In the genomic region with DNA sequence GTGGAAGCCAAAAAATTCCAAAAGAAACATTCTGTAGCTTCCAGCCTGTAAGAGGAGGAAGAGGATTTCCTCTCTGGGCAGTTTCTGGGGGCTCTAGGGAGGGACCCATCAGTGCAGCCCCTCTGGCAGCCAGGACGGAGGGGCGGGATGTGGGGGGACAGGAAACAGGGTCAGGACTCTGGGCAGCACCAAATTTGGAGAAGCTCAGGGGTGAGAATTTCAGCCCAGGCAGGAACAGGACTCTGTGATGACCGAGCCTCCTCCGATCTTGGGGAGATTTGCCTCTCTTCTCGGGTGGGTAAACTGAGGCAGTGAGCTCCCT, we compare ENCODE assay signal across 17 cellular contexts. TPM values are rescaled to one million over a fixed set of nuclear protein-coding genes. Genes with fewer than 3 reads are reported as not detected.
DNase-seq lines count a peak whose midpoint lies in the region; TF ChIP-seq lines count a peak whose summit lies in the region.
"Had no signal": no experiment of that assay in that cellular context is flagged by ENCODE, and none has a peak within 500 bp of the region (broad histone marks: within the 10 kb centered on the region; RNA-seq: fewer than 3 reads in every experiment).

No MANE protein-coding gene starts in this region.

- no peaks in the 10 kb centered on the region for H3K36me3 Mint-ChIP-seq in HFFc6 (ENCODE audit: low read depth)

- H3K36me3 ChIP-seq in duodenal mucosa (ENCODE audit: control insufficient read depth in 1 of 2, insufficient read depth in 2 of 2, low read length in 2 of 2) (no peaks in the 10 kb centered on the region), mucosa of rectum (ENCODE audit: control insufficient read depth in 2 of 2, insufficient read depth in 2 of 2, low read length in 2 of 2) (no peaks in the 10 kb centered on the region), spleen (no peaks in the 10 kb centered on the region)
- H3K36me3 ChIP-seq: HAP-1 had no signal

- peaks cover 48% of the 10 kb centered on the region for H3K4me1 Mint-ChIP-seq in HFFc6 (ENCODE audit: low read depth)

- peaks cover 13 to 19% of the 10 kb centered on the region in 2 donors for H3K4me1 ChIP-seq in duodenal mucosa (ENCODE audit: control insufficient read depth in 1 of 2, insufficient read depth in 2 of 2, low read length in 2 of 2)
- peaks cover 0 to 5% of the 10 kb centered on the region in 2 donors for H3K4me1 ChIP-seq in mucosa of rectum (ENCODE audit: control insufficient read depth in 2 of 2, insufficient read depth in 2 of 2, low read length in 2 of 2)
- H3K4me1 ChIP-seq in spleen = peaks cover 9 to 92% (median 44%) of the 10 kb centered on the region in 6 donors

- no peaks in the 10 kb centered on the region for H3K27me3 ChIP-seq in duodenal mucosa (ENCODE audit: control insufficient read depth in 1 of 2, insufficient read depth in 2 of 2, low read length in 2 of 2)
- no peaks in the 10 kb centered on the region for H3K27me3 ChIP-seq in mucosa of rectum (ENCODE audit: control insufficient read depth in 2 of 2, insufficient read depth in 2 of 2, low read length in 2 of 2)
- H3K27me3 ChIP-seq in spleen (replicated peaks in 1 of 7) = no peaks in the 10 kb centered on the region

- H3K4me3 ChIP-seq in duodenal mucosa (ENCODE audit: low read depth in 1 of 2, low read length in 2 of 2) (no peak overlapping the region), mucosa of rectum (ENCODE audit: low read length in 2 of 2) (no peak overlapping the region), spleen (no peak overlapping the region)
- H3K4me3 ChIP-seq: HAP-1 had no signal

- H3K9ac ChIP-seq in duodenal mucosa (ENCODE audit: low read depth in 1 of 2, low read length in 2 of 2) (no peak overlapping the region), mucosa of rectum (ENCODE audit: low read depth in 1 of 2, low read length in 2 of 2) (no peak overlapping the region)

- TF ChIP-seq POLR2A in spleen (IDR thresholded peaks at IDR 0.05) = no peak

- TF ChIP-seq CTCF in HFFc6 (IDR thresholded peaks at IDR 0.05) (no peak), spleen (IDR thresholded peaks at IDR 0.05 in 8 of 11, conservative IDR thresholded peaks at IDR 0.05 in 3 of 11) (no peak)

- peaks cover 3% of the 10 kb centered on the region for H3K27me3 Mint-ChIP-seq in HFFc6 (ENCODE audit: insufficient read depth)
- H3K27me3 Mint-ChIP-seq: stimulated activated naive CD8-positive, alpha-beta T cell treated with anti-CD3 and anti-CD28 coated beads, Interleukin-15, Interleukin-2, amounts not matched to agents 100 ng/mL and 50 ng/mL, for 24 hours had no signal

- H3K27ac ChIP-seq in duodenal mucosa (ENCODE audit: low read depth, low read length) = peak overlapping the region; percentile 62
- H3K27ac ChIP-seq in mucosa of rectum (ENCODE audit: low read depth in 2 of 2, low read length in 2 of 2) = peak overlapping the region; percentile 58 to 60
- peak overlapping the region in 7 of 8 donors; percentile 54 to 84 (median 76) for H3K27ac ChIP-seq in spleen

- WGBS in spleen, 5 donors = 55 to 76% (median 62%) methylated on average over 5 of the region's 5 CpGs

- peak overlapping the region; percentile 6 for H3K4me3 Mint-ChIP-seq in HFFc6
- H3K4me3 Mint-ChIP-seq: activated B cell treated with CpG ODN at 0.5 μM for 24 hours; stimulated activated naive CD8-positive, alpha-beta T cell treated with anti-CD3 and anti-CD28 coated beads, Interleukin-15, Interleukin-2, amounts not matched to agents 100 ng/mL and 50 ng/mL, for 24 hours had no signal

- no peak for DNase-seq in HFFc6
- DNase-seq in spleen = no peak
- no peak for DNase-seq in cortex of kidney (lab: John Stamatoyannopoulos, UW)
- no peak for DNase-seq in GDM1 (lab: John Stamatoyannopoulos, UW)
- DNase-seq in NCI-H2029 treated with DMSO at 0.1 percent for 48 hours (lab: John Stamatoyannopoulos, UW) = no peak
- no peak for DNase-seq in stimulated activated CD4-positive, alpha-beta T cell treated with anti-CD3 and anti-CD28 coated beads, Interleukin-2, amount 100 ng/mL, for 24 hours
- DNase-seq: activated B cell treated with CpG ODN at 0.5 μM for 24 hours; activated naive CD4-positive, alpha-beta T cell treated with anti-CD3 and anti-CD28 coated beads, Interleukin-2, amount 50 U/mL, for 16 hours; erythroblast; NCI-H187; NCI-H526; T-helper 1 cell had no signal

- intact Hi-C loops in spleen (cut with DNase I; ENCODE audit: low total_unique reads) = no loop called here

- H3K27ac Mint-ChIP-seq in HFFc6 = peak overlapping the region; percentile 79
- H3K27ac Mint-ChIP-seq: activated B cell treated with CpG ODN at 0.5 μM for 24 hours; stimulated activated naive CD8-positive, alpha-beta T cell treated with anti-CD3 and anti-CD28 coated beads, Interleukin-15, Interleukin-2, amounts not matched to agents 100 ng/mL and 50 ng/mL, for 24 hours had no signal

- H3K9me3 ChIP-seq in duodenal mucosa (ENCODE audit: control insufficient read depth in 1 of 2, low read length in 2 of 2) = no peaks in the 10 kb centered on the region
- no peaks in the 10 kb centered on the region for H3K9me3 ChIP-seq in mucosa of rectum (ENCODE audit: control insufficient read depth in 2 of 2, low read length in 2 of 2)
- no peaks in the 10 kb centered on the region for H3K9me3 ChIP-seq in spleen
- H3K9me3 ChIP-seq: HAP-1 had no signal

- H3K9me3 Mint-ChIP-seq in HFFc6 = no peaks in the 10 kb centered on the region
- H3K9me3 Mint-ChIP-seq: activated B cell treated with CpG ODN at 0.5 μM for 24 hours; stimulated activated naive CD8-positive, alpha-beta T cell treated with anti-CD3 and anti-CD28 coated beads, Interleukin-15, Interleukin-2, amounts not matched to agents 100 ng/mL and 50 ng/mL, for 24 hours had no signal

RNA-seq across cellular contexts. Expression of a gene that starts 18.4 kb away (rescaled TPM):
- not detected for total RNA-seq in HFFc6 (2021; fragmentation: NEBNext Ultra II Directional; extraction: Animal tissue kit (Norgen Biotek cat#: 25700))
- 1 to 10 TPM in 2 of 7 donors, under 1 TPM in 2, not detected in 3; 0.33 to 2.4 (median 0.91) TPM for total RNA-seq in spleen
- under 1 TPM; 0.13 to 0.77 (median 0.30) TPM for polyA plus RNA-seq in spleen
- total RNA-seq: activated B cell treated with CpG ODN at 0.5 μM for 24 hours, renal cortical epithelial cell had no signal
